Comparison of ENCODE assay signal across 13 cellular contexts in genomic region chr5:141874262-141874964, GRCh38. TPM values are rescaled to one million over a fixed set of nuclear protein-coding genes. Genes with fewer than 3 reads are reported as not detected.
A peak's percentile ranks its signal among the peaks of the same experiment; 100 is the strongest.
DNase-seq lines count a peak whose midpoint lies in the region; ATAC-seq and TF ChIP-seq lines count a peak whose summit lies in the region.
"Had no signal": no experiment of that assay in that cellular context is flagged by ENCODE, and none has a peak within 500 bp of the region (broad histone marks: within the 10 kb centered on the region; RNA-seq: fewer than 3 reads in every experiment).

No MANE protein-coding gene starts in this region.

- TF ChIP-seq CTCF in gastroesophageal sphincter (IDR thresholded peaks at IDR 0.05) (no peak), neural progenitor cell (IDR thresholded peaks at IDR 0.05) (no peak), glutamatergic neuron (IDR thresholded peaks at IDR 0.05; ENCODE audit: partially characterized antibody, unreplicated experiment) (no peak), OCI-LY7 (conservative IDR thresholded peaks at IDR 0.05; ENCODE audit: low read length) (no peak)

- peaks cover 76% of the 10 kb centered on the region for H3F3A ChIP-seq in neural progenitor cell (ENCODE audit: low read depth)

- H4K20me1 ChIP-seq in neural progenitor cell (ENCODE audit: low read depth) (peaks cover 24% of the 10 kb centered on the region), OCI-LY7 (ENCODE audit: insufficient read depth, low read length) (no peaks in the 10 kb centered on the region)

- H3K27ac Mint-ChIP-seq in neural progenitor cell = peak overlapping the region; percentile 40
- no peak overlapping the region for H3K27ac Mint-ChIP-seq in glutamatergic neuron (ENCODE audit: unreplicated experiment)

- H3K9me3 ChIP-seq in gastroesophageal sphincter (no peaks in the 10 kb centered on the region), neural progenitor cell (ENCODE audit: low read depth) (no peaks in the 10 kb centered on the region), OCI-LY7 (ENCODE audit: low read length) (no peaks in the 10 kb centered on the region)

- WGBS in gastroesophageal sphincter (ENCODE audit: low coverage in 1 of 2), 2 donors = 35 to 45% methylated on average over 10 to 11 of the region's 16 CpGs

- H3K36me3 Mint-ChIP-seq in neural progenitor cell = no peaks in the 10 kb centered on the region
- H3K36me3 Mint-ChIP-seq in glutamatergic neuron (ENCODE audit: unreplicated experiment) = no peaks in the 10 kb centered on the region

- ATAC-seq in gastroesophageal sphincter (no peak), HG03175 (IDR thresholded peaks at IDR 0.05; ENCODE audit: unreplicated experiment) (no peak)
- ATAC-seq: Panc1 had no signal

- peak overlapping the region; percentile 40 for H3K4me3 Mint-ChIP-seq in neural progenitor cell
- H3K4me3 Mint-ChIP-seq in glutamatergic neuron (ENCODE audit: unreplicated experiment) = no peak overlapping the region

- peak overlapping the region; percentile 94 for H3K4me2 ChIP-seq in neural progenitor cell
- no peak overlapping the region for H3K4me2 ChIP-seq in OCI-LY7 (ENCODE audit: low read length)

- DNase-seq in 8988T (peak; percentile 10), LoVo (ENCODE audit: low spot score) (peak; percentile 69), neural progenitor cell (ENCODE audit: low spot score) (peak; percentile 36), glutamatergic neuron (no peak), GM19240 (ENCODE audit: insufficient read length, low spot score) (no peak), OCI-LY7 (ENCODE audit: low spot score) (no peak)
- DNase-seq: AML-193, NCI-H2171 treated with DMSO at 0.1 percent for 48 hours, T1000 had no signal

- no peak overlapping the region for H3K9ac ChIP-seq in neural progenitor cell

- H3K4me1 ChIP-seq in gastroesophageal sphincter (peaks cover 0 to 70% (median 16%) of the 10 kb centered on the region in 3 donors), neural progenitor cell (peaks cover 52% of the 10 kb centered on the region), OCI-LY7 (ENCODE audit: insufficient read depth, low read length, poor library complexity, severe bottlenecking) (peaks cover 4% of the 10 kb centered on the region)

- no TSS peak for BruUV-seq in OCI-LY7 (replicated peaks; lab: Mats Ljungman, UMichigan)

- H3K4me3 ChIP-seq in gastroesophageal sphincter = peak overlapping the region in 1 of 2 donors; percentile 80
- H3K4me3 ChIP-seq in neural progenitor cell = peak overlapping the region; percentile 97
- no peak overlapping the region for H3K4me3 ChIP-seq in OCI-LY7 (ENCODE audit: low read depth, low read length, poor library complexity, severe bottlenecking)

- CTCF ChIA-PET in OCI-LY7 (lab: Charles Lee; ENCODE audit: unreplicated experiment) = no interaction called here

- intact Hi-C loops in OCI-LY7 (cut with micrococcal nuclease; ENCODE audit: unreplicated experiment) = no loop called here

- TF ChIP-seq POLR2A in gastroesophageal sphincter (IDR thresholded peaks at IDR 0.05) = no peak

- POLR2A ChIA-PET in OCI-LY7 (lab: Charles Lee) = no interaction called here

- H3K9me2 ChIP-seq in OCI-LY7 (ENCODE audit: insufficient read depth, low read length) = no peaks in the 10 kb centered on the region

- H3K27me3 ChIP-seq in gastroesophageal sphincter = peaks cover 83% of the 10 kb centered on the region
- H3K27me3 ChIP-seq in neural progenitor cell = no peaks in the 10 kb centered on the region

- peaks cover 78% of the 10 kb centered on the region for H3K79me2 ChIP-seq in neural progenitor cell (ENCODE audit: low read depth)
- H3K79me2 ChIP-seq in OCI-LY7 (ENCODE audit: insufficient read depth, low read depth, low read length) = no peaks in the 10 kb centered on the region

- H3K36me3 ChIP-seq in gastroesophageal sphincter = no peaks in the 10 kb centered on the region
- H3K36me3 ChIP-seq in neural progenitor cell = no peaks in the 10 kb centered on the region
- no peaks in the 10 kb centered on the region for H3K36me3 ChIP-seq in OCI-LY7 (ENCODE audit: insufficient read depth, low read length)

- no peak for TF ChIP-seq EP300 in gastroesophageal sphincter (IDR thresholded peaks at IDR 0.05)

- H3K27ac ChIP-seq in gastroesophageal sphincter = peak overlapping the region in 3 of 4 donors; percentile 57 to 81 (median 59)
- H3K27ac ChIP-seq in neural progenitor cell = peak overlapping the region; percentile 84
- H3K27ac ChIP-seq in OCI-LY7 (ENCODE audit: low read depth, low read length, poor library complexity, severe bottlenecking) = no peak overlapping the region

- H3K27me3 Mint-ChIP-seq in neural progenitor cell (ENCODE audit: insufficient read depth, low read depth) (peaks cover 24% of the 10 kb centered on the region), glutamatergic neuron (ENCODE audit: unreplicated experiment) (peaks cover 10% of the 10 kb centered on the region)

- no peak overlapping the region for H2AFZ ChIP-seq in neural progenitor cell (replicated peaks)
- no peak overlapping the region for H2AFZ ChIP-seq in OCI-LY7 (ENCODE audit: low read length)

- no peaks in the 10 kb centered on the region for H3K9me3 Mint-ChIP-seq in neural progenitor cell
- peaks cover 7% of the 10 kb centered on the region for H3K9me3 Mint-ChIP-seq in glutamatergic neuron (ENCODE audit: unreplicated experiment)

- peaks cover 54% of the 10 kb centered on the region for H3K4me1 Mint-ChIP-seq in neural progenitor cell
- H3K4me1 Mint-ChIP-seq in glutamatergic neuron (ENCODE audit: low read depth, unreplicated experiment) = peaks cover 6% of the 10 kb centered on the region

RNA-seq across cellular contexts. Expression of gene PCDH1, which starts 3.8 kb away (rescaled TPM):
- total RNA-seq in gastroesophageal sphincter (10 to 100 TPM; 23.0 to 52.8 (median 30.9) TPM), neural progenitor cell (ENCODE audit: low replicate concordance) (24.8 and 48.4 TPM in 2 replicates), glutamatergic neuron (ENCODE audit: unreplicated experiment) (7.9 TPM), OCI-LY7 (2022) (0.41 TPM in 1 of 2 replicates, not detected in the other)
- not detected in 2 replicates for total RNA-seq in OCI-LY7 (2014; rRNA removed; shearing (Covaris generic))
- total RNA-seq: LHCN-M2 had no signal

RNA-seq across cellular contexts. Expression of gene DELE1, which starts 49.3 kb away (rescaled TPM):
- total RNA-seq in gastroesophageal sphincter = 10 to 100 TPM; 38.8 to 92.3 (median 62.5) TPM
- total RNA-seq in neural progenitor cell (ENCODE audit: low replicate concordance) = 47.7 and 86.5 TPM in 2 replicates
- 108 TPM for total RNA-seq in glutamatergic neuron (ENCODE audit: unreplicated experiment)
- 67.9 and 81.2 TPM in 2 replicates for total RNA-seq in OCI-LY7 (2014; rRNA removed; shearing (Covaris generic))
- 78.5 and 89.4 TPM in 2 replicates for total RNA-seq in OCI-LY7 (2022)

Comparison
In these comparisons a context has a peak if more than half of its experiments do, and no peak if none do; other contexts are left out.
1. DNase-seq: peak in 8988T (single experiment), LoVo (single experiment) and neural progenitor cell (single experiment); none in glutamatergic neuron (single experiment), GM19240 (single experiment) and OCI-LY7 (single experiment).